Comparison of ENCODE assay signal across 25 cellular contexts in the genomic region with DNA sequence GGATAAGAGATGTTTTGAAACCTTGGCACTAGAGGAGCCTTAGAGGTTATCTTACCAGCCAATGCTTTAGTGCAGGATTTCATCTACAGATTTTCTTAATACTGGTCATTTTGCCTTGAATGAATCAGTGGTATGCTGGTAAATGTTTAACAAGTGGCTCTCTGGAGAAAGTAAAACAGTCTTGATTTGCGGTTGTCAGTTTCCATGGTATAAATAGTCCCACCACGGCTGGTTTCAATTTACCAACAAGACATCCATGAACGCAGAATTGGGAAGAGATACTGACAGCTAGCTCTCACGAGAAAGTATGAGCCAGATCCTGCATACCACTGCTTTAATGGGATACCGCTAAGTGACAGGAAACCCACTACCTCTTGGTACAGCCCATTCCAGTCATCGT. TPM values are rescaled to one million over a fixed set of nuclear protein-coding genes. Genes with fewer than 3 reads are reported as not detected.
"Had no signal": no experiment of that assay in that cellular context is flagged by ENCODE, and none has a peak within 500 bp of the region (broad histone marks: within the 10 kb centered on the region; RNA-seq: fewer than 3 reads in every experiment).

No MANE protein-coding gene starts in this region.

- H3K4me1 Mint-ChIP-seq: activated naive CD4-positive, alpha-beta T cell treated with anti-CD3 and anti-CD28 coated beads, Interleukin-2, amount 10 ng/mL, durations not matched to agents 7 days and 5 days; activated naive CD8-positive, alpha-beta T cell treated with anti-CD3 and anti-CD28 coated beads, Interleukin-2, amount 10 ng/mL, durations not matched to agents 7 days and 5 days; endodermal cell had no signal

- H3K4me3 Mint-ChIP-seq: activated naive CD4-positive, alpha-beta T cell treated with anti-CD3 and anti-CD28 coated beads, Interleukin-2, amount 10 ng/mL, durations not matched to agents 7 days and 5 days; activated naive CD8-positive, alpha-beta T cell treated with anti-CD3 and anti-CD28 coated beads, Interleukin-2, amount 10 ng/mL, durations not matched to agents 7 days and 5 days; activated T-cell treated with anti-CD3 and anti-CD28 coated beads, Interleukin-2, amount 50 U/mL, for 24 hours; endodermal cell had no signal

- ATAC-seq: left lung, lower lobe of right lung, mucosa of descending colon, pancreas had no signal

- H3K36me3 Mint-ChIP-seq: activated naive CD4-positive, alpha-beta T cell treated with anti-CD3 and anti-CD28 coated beads, Interleukin-2, amount 10 ng/mL, durations not matched to agents 7 days and 5 days; activated naive CD8-positive, alpha-beta T cell treated with anti-CD3 and anti-CD28 coated beads, Interleukin-2, amount 10 ng/mL, durations not matched to agents 7 days and 5 days had no signal

- H3K27me3 ChIP-seq: brain microvascular endothelial cell, esophagus squamous epithelium, left lung, pancreas, tibial nerve had no signal

- H3K9me3 ChIP-seq: esophagus squamous epithelium, left lung, lower lobe of right lung, mucosa of descending colon, pancreas, prostate gland, tibial nerve had no signal

- H3K9me3 Mint-ChIP-seq: activated naive CD4-positive, alpha-beta T cell treated with anti-CD3 and anti-CD28 coated beads, Interleukin-2, amount 10 ng/mL, durations not matched to agents 7 days and 5 days; activated naive CD8-positive, alpha-beta T cell treated with anti-CD3 and anti-CD28 coated beads, Interleukin-2, amount 10 ng/mL, durations not matched to agents 7 days and 5 days; activated T-cell treated with anti-CD3 and anti-CD28 coated beads, Interleukin-2, amount 50 U/mL, for 24 hours; endodermal cell had no signal

- H3K36me3 ChIP-seq: brain microvascular endothelial cell, esophagus squamous epithelium, left lung, lower lobe of right lung, pancreas, prostate gland, tibial nerve had no signal

- H3K27ac ChIP-seq: brain microvascular endothelial cell, esophagus squamous epithelium, left lung, lower lobe of right lung, pancreas, prostate gland, tibial nerve had no signal

- H3K4me1 ChIP-seq: esophagus squamous epithelium, left lung, lower lobe of right lung, pancreas, prostate gland, tibial nerve had no signal

- DNase-seq: activated CD4-positive, alpha-beta T cell treated with anti-CD3 and anti-CD28 coated beads for 48 hours; activated CD4-positive, alpha-beta T cell treated with anti-CD3 and anti-CD28 coated beads, Interleukin-2, amount 50 U/mL, for 48 hours; activated CD4-positive, CD25-positive, alpha-beta regulatory T cell; activated CD8-positive, alpha-beta memory T cell treated with anti-CD3 and anti-CD28 coated beads, Interleukin-2, amount 50 U/mL, for 48 hours; activated gamma-delta T cell; activated naive CD4-positive, alpha-beta T cell treated with anti-CD3 and anti-CD28 coated beads, Interleukin-2, amount 10 ng/mL, durations not matched to agents 7 days and 5 days; activated naive CD8-positive, alpha-beta T cell treated with anti-CD3 and anti-CD28 coated beads, Interleukin-2, amount 10 ng/mL, durations not matched to agents 7 days and 5 days; activated T-cell treated with anti-CD3 and anti-CD28 coated beads, Interleukin-2, amount 50 U/mL, for 24 hours; brain microvascular endothelial cell; cortex of kidney; esophagus squamous epithelium; glutamatergic neuron; left lung; lower lobe of right lung; mucosa of descending colon; pancreas; stimulated activated CD4-positive, alpha-beta T cell treated with anti-CD3 and anti-CD28 coated beads, Interleukin-15, amount 100 ng/mL, for 24 hours; stimulated activated CD4-positive, alpha-beta T cell treated with anti-CD3 and anti-CD28 coated beads, Interleukin-2, amount 100 ng/mL, for 24 hours; stimulated activated naive CD4-positive, alpha-beta T cell had no signal

- H3K4me3 ChIP-seq: esophagus squamous epithelium, left lung, lower lobe of right lung, mucosa of descending colon, pancreas, prostate gland, tibial nerve had no signal

- H3K27ac Mint-ChIP-seq: activated naive CD4-positive, alpha-beta T cell treated with anti-CD3 and anti-CD28 coated beads, Interleukin-2, amount 10 ng/mL, durations not matched to agents 7 days and 5 days; activated naive CD8-positive, alpha-beta T cell treated with anti-CD3 and anti-CD28 coated beads, Interleukin-2, amount 10 ng/mL, durations not matched to agents 7 days and 5 days; activated T-cell treated with anti-CD3 and anti-CD28 coated beads, Interleukin-2, amount 50 U/mL, for 24 hours; endodermal cell had no signal

RNA-seq across cellular contexts. Expression of a gene that starts 56.7 kb away (rescaled TPM):
- total RNA-seq: activated naive CD8-positive, alpha-beta T cell treated with anti-CD3 and anti-CD28 coated beads, Interleukin-2, amount 10 ng/mL, durations not matched to agents 7 days and 5 days; chondrocyte; myocyte; T-helper 1 cell treated with Interleukin-12 subunit alpha and Interleukin-12 subunit beta and Interleukin-4 antibody, amounts not matched to agents 30 ng/mL and 1 ng/mL, for 36 hours had no signal
